ENCODE assay signal across 8 cellular contexts in the genomic region with DNA sequence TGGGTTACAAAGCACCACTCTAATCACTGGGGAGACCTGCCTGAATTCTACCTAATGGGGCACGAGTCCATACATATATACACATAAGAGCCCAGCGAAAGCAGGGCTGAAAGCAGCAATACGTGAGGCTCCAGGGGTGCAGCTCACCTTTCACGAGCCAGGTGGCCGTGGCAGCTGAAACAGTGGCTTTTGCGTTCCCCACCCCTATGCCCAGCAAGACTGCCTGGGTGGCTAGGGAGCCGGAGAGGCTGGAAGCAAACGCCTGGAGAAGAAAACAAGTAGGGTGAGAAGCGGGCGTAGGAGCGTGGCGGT. TPM values are rescaled to one million over a fixed set of nuclear protein-coding genes. Genes with fewer than 3 reads are reported as not detected.
DNase-seq lines count a peak whose midpoint lies in the region; ATAC-seq, FAIRE-seq and TF ChIP-seq lines count a peak whose summit lies in the region.

No MANE protein-coding gene starts in this region.

- no peaks in the 10 kb centered on the region for H3K27me3 ChIP-seq in CD8-positive, alpha-beta T cell (ENCODE audit: insufficient read depth, low read length)
- no peaks in the 10 kb centered on the region for H3K27me3 ChIP-seq in astrocyte (ENCODE audit: insufficient read depth, low read length)
- H3K27me3 ChIP-seq in uterus: no peaks in the 10 kb centered on the region

- no peak for DNase-seq in CD8-positive, alpha-beta T cell
- no peak for DNase-seq in astrocyte (ENCODE audit: low read depth)
- DNase-seq in memory B cell (ENCODE audit: low spot score in 2 of 2): no peak
- DNase-seq in uterus: no peak
- DNase-seq in KG1 (lab: John Stamatoyannopoulos, UW): no peak

- TF ChIP-seq POLR2A in uterus (IDR thresholded peaks at IDR 0.05): no peak

- no peaks in the 10 kb centered on the region for H3K9me3 Mint-ChIP-seq in CD8-positive, alpha-beta T cell
- H3K9me3 Mint-ChIP-seq in astrocyte (ENCODE audit: unreplicated experiment) (no peaks in the 10 kb centered on the region), memory B cell (no peaks in the 10 kb centered on the region)

- peaks cover 31% of the 10 kb centered on the region for H3K79me2 ChIP-seq in astrocyte (ENCODE audit: insufficient read depth, low read length)

- H3K4me1 Mint-ChIP-seq in CD8-positive, alpha-beta T cell (ENCODE audit: low read depth): peaks cover 45% of the 10 kb centered on the region
- H3K4me1 Mint-ChIP-seq in astrocyte (ENCODE audit: low read depth, unreplicated experiment): peaks cover 18% of the 10 kb centered on the region
- peaks cover 29% of the 10 kb centered on the region for H3K4me1 Mint-ChIP-seq in memory B cell

- peak overlapping the region; percentile 89 for H3K27ac ChIP-seq in CD8-positive, alpha-beta T cell (ENCODE audit: low read depth, low read length)
- H3K27ac ChIP-seq in astrocyte (ENCODE audit: low read depth, low read length) (peak overlapping the region; percentile 92), uterus (peak overlapping the region; percentile 93 to 96)

- no peak for FAIRE-seq in astrocyte (lab: Jason Lieb, UNC)

- POLR2A ChIA-PET in CD8-positive, alpha-beta T cell (lab: Charles Lee): interaction anchor here (0.8 to 3.5 kb wide), 14 partner anchors 8 to 370 kb away, joined by 3 to 23 read pairs (median 4); a partner anchor contains a TSS

- no peak for TF ChIP-seq CTCF in CD8-positive, alpha-beta T cell (IDR thresholded peaks at IDR 0.05)
- TF ChIP-seq CTCF in astrocyte (IDR thresholded peaks at IDR 0.05; ENCODE audit: insufficient read depth, low read depth, low read length): no peak
- TF ChIP-seq CTCF in uterus (IDR thresholded peaks at IDR 0.05): no peak

- H3K36me3 Mint-ChIP-seq in CD8-positive, alpha-beta T cell: peaks cover 16% of the 10 kb centered on the region
- no peaks in the 10 kb centered on the region for H3K36me3 Mint-ChIP-seq in astrocyte (ENCODE audit: low read depth, unreplicated experiment)
- H3K36me3 Mint-ChIP-seq in memory B cell: peaks cover 4% of the 10 kb centered on the region

- H3K4me3 ChIP-seq in CD8-positive, alpha-beta T cell (ENCODE audit: low read depth, low read length): peak overlapping the region; percentile 94
- peak overlapping the region; percentile 90 for H3K4me3 ChIP-seq in astrocyte (ENCODE audit: insufficient read depth, low read depth, low read length)
- H3K4me3 ChIP-seq in uterus: peak overlapping the region; percentile 90 to 94

- intact Hi-C loops in CD8-positive, alpha-beta T cell (cut with DNase I, micrococcal nuclease): loop anchor here (5.0 to 10.0 kb wide), 3 partner anchors 190 to 367 kb away; a partner anchor contains a TSS
- intact Hi-C loops in uterus (cut with DNase I; ENCODE audit: low total_unique reads): no loop called here

- H3K4me3 Mint-ChIP-seq in CD8-positive, alpha-beta T cell: peak overlapping the region; percentile 86
- H3K4me3 Mint-ChIP-seq in astrocyte (ENCODE audit: unreplicated experiment) (peak overlapping the region; percentile 93), memory B cell (peak overlapping the region; percentile 91)

- H3K27me3 Mint-ChIP-seq in CD8-positive, alpha-beta T cell (ENCODE audit: low read depth): no peaks in the 10 kb centered on the region
- H3K27me3 Mint-ChIP-seq in astrocyte (ENCODE audit: low read depth, unreplicated experiment) (peaks cover 3% of the 10 kb centered on the region), memory B cell (no peaks in the 10 kb centered on the region)

- H3K36me3 ChIP-seq in CD8-positive, alpha-beta T cell (ENCODE audit: insufficient read depth, low read length): no peaks in the 10 kb centered on the region
- no peaks in the 10 kb centered on the region for H3K36me3 ChIP-seq in astrocyte (ENCODE audit: insufficient read depth, low read length)
- H3K36me3 ChIP-seq in uterus: no peaks in the 10 kb centered on the region

- H3K9ac ChIP-seq in astrocyte (ENCODE audit: low read length): peak overlapping the region; percentile 98

- ATAC-seq in CD8-positive, alpha-beta T cell: peak; percentile 32
- ATAC-seq in HG03135 (IDR thresholded peaks at IDR 0.05; ENCODE audit: unreplicated experiment) (peak; percentile 7), memory B cell (ENCODE audit: low read depth) (peak; percentile 22), GM19023 (IDR thresholded peaks at IDR 0.05; ENCODE audit: unreplicated experiment) (no peak), HG03045 (IDR thresholded peaks at IDR 0.05; ENCODE audit: unreplicated experiment) (no peak)

- peaks cover 34% of the 10 kb centered on the region for H3K4me1 ChIP-seq in CD8-positive, alpha-beta T cell (ENCODE audit: insufficient read depth, low read length)
- H3K4me1 ChIP-seq in astrocyte (ENCODE audit: insufficient read depth, low read length) (peaks cover 3% of the 10 kb centered on the region), uterus (peaks cover 4 to 9% of the 10 kb centered on the region in 2 donors)

- peak overlapping the region; percentile 96 for H3K27ac Mint-ChIP-seq in CD8-positive, alpha-beta T cell
- H3K27ac Mint-ChIP-seq in astrocyte (ENCODE audit: unreplicated experiment): peak overlapping the region; percentile 91
- peak overlapping the region; percentile 90 for H3K27ac Mint-ChIP-seq in memory B cell

- CTCF ChIA-PET in CD8-positive, alpha-beta T cell (lab: Charles Lee): interaction anchor here (1.1 to 1.3 kb wide), 2 partner anchors 47 to 48 kb away, joined by 3 read pairs; a partner anchor contains a TSS

- peak overlapping the region; percentile 95 for H3K4me2 ChIP-seq in astrocyte (ENCODE audit: low read length)

- peak overlapping the region; percentile 79 for H2AFZ ChIP-seq in astrocyte (ENCODE audit: low read depth, low read length)

- H4K20me1 ChIP-seq in astrocyte (ENCODE audit: insufficient read depth, low read length): no peaks in the 10 kb centered on the region

- H3K9me3 ChIP-seq in CD8-positive, alpha-beta T cell (ENCODE audit: low read length): no peaks in the 10 kb centered on the region
- H3K9me3 ChIP-seq in astrocyte (ENCODE audit: insufficient read depth, low read depth, low read length): peaks cover 2% of the 10 kb centered on the region
- no peaks in the 10 kb centered on the region for H3K9me3 ChIP-seq in uterus

RNA-seq across cellular contexts. Expression of a gene that starts 0.6 kb away (rescaled TPM):
- 10 to 100 TPM; 62.8 to 67.8 TPM for total RNA-seq in CD8-positive, alpha-beta T cell
- 33.9 and 40.5 TPM in 2 replicates for total RNA-seq in astrocyte
- 10 to 100 TPM; 19.2 to 93.5 (median 82.9) TPM for total RNA-seq in uterus

RNA-seq across cellular contexts. Expression of a gene that starts 20.1 kb away (rescaled TPM):
- total RNA-seq in CD8-positive, alpha-beta T cell: not detected
- total RNA-seq in astrocyte (not detected in 2 replicates), uterus (1 to 10 TPM in 1 of 4 donors, not detected in 3; 5.6 TPM)

RNA-seq across cellular contexts. Expression of a gene that starts 24.6 kb away (rescaled TPM):
- 1 to 10 TPM; 1.8 to 2.4 TPM for total RNA-seq in CD8-positive, alpha-beta T cell
- total RNA-seq in astrocyte (not detected in 2 replicates), uterus (1 to 10 TPM in 1 of 4 donors, under 1 TPM in 1, not detected in 2; 0.83 to 2.4 TPM)

RNA-seq across cellular contexts. Expression of a gene that starts 35.6 kb away (rescaled TPM):
- under 1 TPM; 0.31 to 0.60 TPM for total RNA-seq in CD8-positive, alpha-beta T cell
- total RNA-seq in astrocyte: 124 and 134 TPM in 2 replicates
- total RNA-seq in uterus: 100 to 1,000 TPM in 2 of 4 donors, 10 to 100 TPM in 2; 61.1 to 336 (median 107) TPM

RNA-seq across cellular contexts. Expression of a gene that starts 48.3 kb away (rescaled TPM):
- total RNA-seq in CD8-positive, alpha-beta T cell: 10 to 100 TPM; 22.4 to 24.0 TPM
- total RNA-seq in astrocyte (11.5 and 12.1 TPM in 2 replicates), uterus (10 to 100 TPM in 2 of 4 donors, 1 to 10 TPM in 2; 2.1 to 12.7 (median 8.0) TPM)

Comparison
In these comparisons a context has a peak if more than half of its experiments do, and no peak if none do; other contexts are left out.
1. ATAC-seq: peak in CD8-positive, alpha-beta T cell (single experiment), HG03135 (single experiment) and memory B cell (single experiment); none in GM19023 (single experiment) and HG03045 (single experiment).
2. Peak in every context shown above with its lines, with median percentiles within 50 percentile points of each other: H3K27ac ChIP-seq, H3K4me3 ChIP-seq, H3K27ac Mint-ChIP-seq and H3K4me3 Mint-ChIP-seq.